In the genomic region with DNA sequence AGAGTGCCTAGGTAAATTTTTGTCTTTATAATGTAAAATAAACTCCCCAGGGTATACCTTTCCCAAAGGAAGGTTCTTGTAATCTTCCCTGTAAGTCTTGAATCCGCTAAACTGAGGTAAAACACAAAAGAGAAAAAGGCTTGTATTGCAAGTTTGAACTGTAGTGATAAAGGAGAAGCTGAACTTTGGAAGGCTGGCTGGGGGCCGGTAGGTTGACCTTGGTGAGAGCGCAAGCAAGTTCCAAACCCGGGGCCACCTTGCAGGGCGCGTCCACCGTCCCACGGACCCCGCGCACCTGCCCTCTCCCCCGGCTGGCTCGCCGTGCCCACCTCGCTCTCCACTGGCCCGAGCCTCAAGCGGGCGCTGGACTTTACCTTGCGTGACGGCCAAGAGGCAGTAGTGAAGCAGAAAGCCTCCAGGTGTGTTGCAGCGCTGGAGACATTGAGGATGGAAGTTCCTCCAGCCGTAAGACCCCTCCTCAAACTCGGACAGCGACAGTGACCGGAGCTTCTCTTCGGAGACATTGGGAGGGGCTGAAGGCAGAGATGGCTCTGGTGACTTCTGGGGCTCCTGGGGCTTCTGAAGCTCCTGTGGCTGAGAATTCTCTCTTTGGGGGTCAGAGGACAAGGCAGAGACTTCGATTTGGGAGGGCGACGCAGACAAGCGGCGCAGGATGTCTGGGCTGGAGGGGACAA, we compare ENCODE assay signal across 8 cellular contexts. TPM values are rescaled to one million over a fixed set of nuclear protein-coding genes. Genes with fewer than 3 reads are reported as not detected.
DNase-seq lines count a peak whose midpoint lies in the region; ATAC-seq and TF ChIP-seq lines count a peak whose summit lies in the region.

No MANE protein-coding gene starts in this region.

- H3K27ac ChIP-seq in iPS-20b (ENCODE audit: low read length) = no peak overlapping the region

- peaks cover 26% of the 10 kb centered on the region for H3K27me3 ChIP-seq in iPS-20b (ENCODE audit: insufficient read depth, low read length)

- peak overlapping the region; percentile 80 for H3K4me3 ChIP-seq in iPS-20b (ENCODE audit: low read length)

- TF ChIP-seq CTCF in activated CD8-positive, alpha-beta T cell treated with anti-CD3 and anti-CD28 coated beads for 36 hours (IDR thresholded peaks at IDR 0.05) = no peak

- H3K9ac ChIP-seq in iPS-20b (ENCODE audit: low read depth, low read length) = peak overlapping the region; percentile 54; the same call in 1 of the 2 replicates

- H3K36me3 Mint-ChIP-seq in activated CD8-positive, alpha-beta T cell treated with anti-CD3 and anti-CD28 coated beads for 36 hours (ENCODE audit: low read depth) = no peaks in the 10 kb centered on the region
- no peaks in the 10 kb centered on the region for H3K36me3 Mint-ChIP-seq in stimulated activated naive B cell treated with anti-CD40 and anti-IgM and Interleukin-4, amounts not matched to agents 10 μg/mL and 1 μg/mL and 100 μg/mL, for 72 hours

- H3K36me3 ChIP-seq in iPS-20b (ENCODE audit: insufficient read depth, low read depth, low read length) = no peaks in the 10 kb centered on the region

- DNase-seq in NCI-H1417 (lab: John Stamatoyannopoulos, UW) (peak in 2 of 3 experiments; percentile 37 to 52), NCI-H1417 treated with DMSO at 0.1 percent for 48 hours (lab: John Stamatoyannopoulos, UW) (no peak), activated gamma-delta T cell treated with Interleukin-2 at 50 U/mL for 16 hours (no peak), NCI-H524 treated with DMSO at 0.1 percent for 48 hours (lab: John Stamatoyannopoulos, UW) (no peak)
- DNase-seq in activated CD8-positive, alpha-beta T cell treated with anti-CD3 and anti-CD28 coated beads for 36 hours = no peak
- no peak for DNase-seq in stimulated activated naive B cell treated with anti-CD40 and anti-IgM and Interleukin-4, amounts not matched to agents 10 μg/mL and 1 μg/mL and 100 μg/mL, for 72 hours

- CTCF ChIA-PET in activated CD8-positive, alpha-beta T cell treated with anti-CD3 and anti-CD28 coated beads for 36 hours (lab: Charles Lee) = interaction anchor here (0.7 to 2.7 kb wide), 11 partner anchors 10 to 844 kb away, joined by 3 to 11 read pairs (median 4); no protein-coding TSS in a partner anchor

- ATAC-seq in HG02943 (IDR thresholded peaks at IDR 0.05; ENCODE audit: low read depth, unreplicated experiment) = peak; percentile 5
- ATAC-seq in activated CD8-positive, alpha-beta T cell treated with anti-CD3 and anti-CD28 coated beads for 36 hours = no peak
- ATAC-seq in stimulated activated naive B cell treated with anti-CD40 and anti-IgM and Interleukin-4, amounts not matched to agents 10 μg/mL and 1 μg/mL and 100 μg/mL, for 72 hours (replicated peaks) = peak; percentile 26 to 41

- peaks cover 20% of the 10 kb centered on the region for H3K4me1 Mint-ChIP-seq in activated CD8-positive, alpha-beta T cell treated with anti-CD3 and anti-CD28 coated beads for 36 hours (ENCODE audit: low read depth)
- H3K4me1 Mint-ChIP-seq in stimulated activated naive B cell treated with anti-CD40 and anti-IgM and Interleukin-4, amounts not matched to agents 10 μg/mL and 1 μg/mL and 100 μg/mL, for 72 hours = peaks cover 16 to 27% of the 10 kb centered on the region in 2 donors

- no peaks in the 10 kb centered on the region for H3K9me3 ChIP-seq in iPS-20b (ENCODE audit: insufficient read depth, low read depth, low read length)

- peaks cover 6% of the 10 kb centered on the region; the same call in 1 of the 2 replicates for H3K4me1 ChIP-seq in iPS-20b (ENCODE audit: insufficient read depth, low read length)

- POLR2A ChIA-PET in activated CD8-positive, alpha-beta T cell treated with anti-CD3 and anti-CD28 coated beads for 36 hours (lab: Charles Lee) = no interaction called here

- H3K9me3 Mint-ChIP-seq in activated CD8-positive, alpha-beta T cell treated with anti-CD3 and anti-CD28 coated beads for 36 hours = no peaks in the 10 kb centered on the region
- no peaks in the 10 kb centered on the region for H3K9me3 Mint-ChIP-seq in stimulated activated naive B cell treated with anti-CD40 and anti-IgM and Interleukin-4, amounts not matched to agents 10 μg/mL and 1 μg/mL and 100 μg/mL, for 72 hours

- H3K27me3 Mint-ChIP-seq in activated CD8-positive, alpha-beta T cell treated with anti-CD3 and anti-CD28 coated beads for 36 hours = peaks cover 11% of the 10 kb centered on the region
- peaks cover 0 to 11% of the 10 kb centered on the region in 2 donors for H3K27me3 Mint-ChIP-seq in stimulated activated naive B cell treated with anti-CD40 and anti-IgM and Interleukin-4, amounts not matched to agents 10 μg/mL and 1 μg/mL and 100 μg/mL, for 72 hours

- intact Hi-C loops in activated CD8-positive, alpha-beta T cell treated with anti-CD3 and anti-CD28 coated beads for 36 hours (cut with micrococcal nuclease) = no loop called here

- H3K4me3 Mint-ChIP-seq in activated CD8-positive, alpha-beta T cell treated with anti-CD3 and anti-CD28 coated beads for 36 hours = peak overlapping the region; percentile 71
- peak overlapping the region; percentile 83 to 91 for H3K4me3 Mint-ChIP-seq in stimulated activated naive B cell treated with anti-CD40 and anti-IgM and Interleukin-4, amounts not matched to agents 10 μg/mL and 1 μg/mL and 100 μg/mL, for 72 hours

- peak overlapping the region; percentile 35 for H3K27ac Mint-ChIP-seq in activated CD8-positive, alpha-beta T cell treated with anti-CD3 and anti-CD28 coated beads for 36 hours
- no peak overlapping the region for H3K27ac Mint-ChIP-seq in stimulated activated naive B cell treated with anti-CD40 and anti-IgM and Interleukin-4, amounts not matched to agents 10 μg/mL and 1 μg/mL and 100 μg/mL, for 72 hours

RNA-seq across cellular contexts. Expression of a gene that starts 0.4 kb away (rescaled TPM):
- total RNA-seq in activated CD8-positive, alpha-beta T cell treated with anti-CD3 and anti-CD28 coated beads for 36 hours = under 1 TPM; 0.38 to 0.45 TPM

Comparison
In these comparisons a context has a peak if more than half of its experiments do, and no peak if none do; other contexts are left out.
1. DNase-seq: peak in NCI-H1417 (2 of 3); none in NCI-H1417 treated with DMSO at 0.1 percent for 48 hours (single experiment), activated CD8-positive, alpha-beta T cell treated with anti-CD3 and anti-CD28 coated beads for 36 hours (single experiment), stimulated activated naive B cell treated with anti-CD40 and anti-IgM and Interleukin-4, amounts not matched to agents 10 μg/mL and 1 μg/mL and 100 μg/mL, for 72 hours (single experiment), activated gamma-delta T cell treated with Interleukin-2 at 50 U/mL for 16 hours (single experiment) and NCI-H524 treated with DMSO at 0.1 percent for 48 hours (single experiment).